Comparison of ENCODE assay signal across 26 cellular contexts in the genomic region with DNA sequence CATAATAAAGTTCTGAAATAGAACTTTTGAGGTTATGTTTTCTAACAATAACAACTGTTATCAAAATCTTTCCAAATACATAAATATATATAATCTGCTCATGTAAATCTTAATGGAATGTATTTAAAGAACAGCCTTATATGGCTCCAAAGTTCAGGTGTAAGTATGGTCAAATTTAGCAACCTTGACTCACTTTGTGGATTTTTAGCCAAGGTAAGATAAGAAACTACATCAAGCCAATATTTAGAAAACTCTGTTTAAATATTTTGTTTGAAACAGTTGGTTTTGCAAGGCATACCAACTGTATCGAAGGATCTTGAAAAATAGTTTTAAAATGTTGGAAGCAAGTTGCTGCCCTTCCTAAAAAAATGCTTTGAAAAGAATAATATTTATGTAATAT.
"Had no signal": no experiment of that assay in that cellular context is flagged by ENCODE, and none has a peak within 500 bp of the region (broad histone marks: within the 10 kb centered on the region; RNA-seq: fewer than 3 reads in every experiment).

No MANE protein-coding gene starts in this region.

- H3K9me3 ChIP-seq: stomach, suprapubic skin, testis, thoracic aorta, thyroid gland, tibial artery, tibial nerve, transverse colon, upper lobe of left lung, upper lobe of right lung, uterus, vagina had no signal

- H3K4me1 ChIP-seq: stomach, suprapubic skin, testis, tibial artery, tibial nerve, transverse colon, upper lobe of left lung, upper lobe of right lung, uterus, vagina had no signal

- FAIRE-seq: urothelium cell line had no signal

- H3K4me3 ChIP-seq: stomach, suprapubic skin, testis, thoracic aorta, thyroid gland, tibial artery, tibial nerve, transverse colon, upper lobe of left lung, upper lobe of right lung, uterus, vagina had no signal

- H3K27ac ChIP-seq: stomach, suprapubic skin, testis, thoracic aorta, tibial artery, tibial nerve, transverse colon, upper lobe of left lung, upper lobe of right lung, uterus, vagina had no signal

- ATAC-seq: stimulated activated effector memory CD8-positive, alpha-beta T cell treated with anti-CD3 and anti-CD28 coated beads, Interleukin-12 subunit alpha, Interleukin-12 subunit beta, amount 100 ng/mL, for 72 hours; stimulated activated memory B cell treated with anti-CD40 and anti-IgM and Interleukin-4, amounts not matched to agents 10 μg/mL and 1 μg/mL and 100 μg/mL, for 72 hours; stimulated activated naive B cell treated with anti-CD40 and anti-IgM and Interleukin-4, amounts not matched to agents 10 μg/mL and 1 μg/mL and 100 μg/mL, for 72 hours; stimulated activated naive CD8-positive, alpha-beta T cell treated with anti-CD3 and anti-CD28 coated beads, Interleukin-15, amount 100 ng/mL, for 72 hours; stimulated activated naive CD8-positive, alpha-beta T cell treated with anti-CD3 and anti-CD28 coated beads, Interleukin-15, Interleukin-2, amounts not matched to agents 100 U/mL and 50 U/mL, for 24 hours; upper lobe of right lung had no signal

- H3K36me3 ChIP-seq: stomach, suprapubic skin, thoracic aorta, thyroid gland, tibial artery, tibial nerve, transverse colon, upper lobe of left lung, upper lobe of right lung, uterus, vagina had no signal

- DNase-seq: stimulated activated CD4-positive, alpha-beta T cell treated with anti-CD3 and anti-CD28 coated beads, Interleukin-2, amount 100 ng/mL, for 48 hours; stimulated activated CD4-positive, alpha-beta T cell treated with anti-CD3 and anti-CD28 coated beads, Interleukin-4, amount 100 ng/mL, for 1 hour; stimulated activated CD4-positive, alpha-beta T cell treated with anti-CD3 and anti-CD28 coated beads, Interleukin-4, amount 100 ng/mL, for 24 hours; stimulated activated CD4-positive, alpha-beta T cell treated with anti-CD3 and anti-CD28 coated beads, Interleukin-4, amount 100 ng/mL, for 4 hours; stimulated activated CD8-positive, alpha-beta memory T cell treated with anti-CD3 and anti-CD28 coated beads, Interleukin-4, amount 100 ng/mL, for 48 hours; stimulated activated naive B cell treated with anti-CD40 and anti-IgM and Interleukin-4, amounts not matched to agents 10 μg/mL and 1 μg/mL and 100 μg/mL, for 72 hours; stimulated activated naive CD4-positive, alpha-beta T cell; stimulated activated naive CD4-positive, alpha-beta T cell treated with Interleukin-2 at 50 U/mL for 16 hours; stimulated activated naive CD8-positive, alpha-beta T cell treated with anti-CD3 and anti-CD28 coated beads, Interleukin-15, amount 100 ng/mL, for 72 hours; stimulated activated naive CD8-positive, alpha-beta T cell treated with anti-CD3 and anti-CD28 coated beads, Interleukin-15, Interleukin-2, amounts not matched to agents 100 U/mL and 50 U/mL, for 24 hours; stomach; substantia nigra; testis; thyroid gland; tibial artery; transverse colon; upper lobe of left lung; upper lobe of right lung; uterus had no signal

- H3K27me3 ChIP-seq: stomach, suprapubic skin, testis, thyroid gland, tibial artery, tibial nerve, transverse colon, upper lobe of left lung, upper lobe of right lung, uterus, vagina had no signal
